20 cellular contexts compared by ENCODE assay signal in the genomic region with DNA sequence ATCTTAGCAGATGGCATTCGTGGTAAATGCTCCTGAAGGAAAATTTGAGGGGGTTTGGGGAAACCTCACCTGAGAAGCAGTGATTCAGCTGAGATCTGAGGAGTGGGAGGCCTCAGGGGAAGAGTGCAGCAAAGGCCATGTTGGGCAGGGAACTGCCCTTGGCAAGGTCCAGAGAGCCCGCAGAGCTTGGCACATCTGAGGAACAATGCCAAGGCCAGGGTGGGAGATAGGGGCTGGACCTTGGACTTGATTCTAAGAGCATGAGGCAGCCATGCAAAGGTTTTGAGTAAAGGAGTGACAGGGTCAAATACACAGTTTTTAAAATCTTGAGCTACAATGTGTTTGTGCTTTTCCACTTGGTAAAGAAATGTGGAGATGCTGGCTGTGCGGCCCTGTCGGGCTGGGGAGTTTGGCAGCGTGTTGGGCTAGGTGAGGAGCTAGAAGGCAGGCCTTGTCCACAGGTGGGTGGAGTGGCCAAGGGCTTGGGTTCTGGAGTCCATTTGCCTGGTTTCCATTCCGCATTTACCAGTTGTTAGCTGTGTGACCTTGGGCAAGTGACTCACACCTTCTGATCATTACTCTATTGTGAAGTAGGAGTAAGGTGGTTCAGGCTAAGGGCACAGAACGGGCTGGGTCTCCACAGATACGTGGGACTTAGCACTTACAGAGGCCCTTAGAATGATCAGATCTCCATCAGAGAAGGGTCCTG.
"Had no signal": no experiment of that assay in that cellular context is flagged by ENCODE, and none has a peak within 500 bp of the region (broad histone marks: within the 10 kb centered on the region; RNA-seq: fewer than 3 reads in every experiment).

No MANE protein-coding gene starts in this region.

- H3K27me3 ChIP-seq: foreskin keratinocyte, stomach, vagina had no signal

- H3K27me3 Mint-ChIP-seq: activated CD4-positive, alpha-beta memory T cell treated with anti-CD3 and anti-CD28 coated beads, Interleukin-2, amount 10 ng/mL, durations not matched to agents 7 days and 5 days; dendritic cell treated with granulocyte-macrophage colony-stimulating factor and Interleukin-4, amounts not matched to agents 40 ng/mL and 50 ng/mL, for 4 days had no signal

- H3K9me3 Mint-ChIP-seq: activated CD4-positive, alpha-beta memory T cell treated with anti-CD3 and anti-CD28 coated beads, Interleukin-2, amount 10 ng/mL, durations not matched to agents 7 days and 5 days; dendritic cell treated with granulocyte-macrophage colony-stimulating factor and Interleukin-4, amounts not matched to agents 40 ng/mL and 50 ng/mL, for 4 days; mesothelial cell of epicardium; nephron progenitor cell had no signal

- DNase-seq: activated CD4-positive, alpha-beta memory T cell treated with anti-CD3 and anti-CD28 coated beads, Interleukin-2, amount 10 ng/mL, durations not matched to agents 7 days and 5 days; activated gamma-delta T cell treated with Interleukin-2 at 50 U/mL for 16 hours; foreskin keratinocyte; hypothalamus; islet precursor cell; left colon; nephron progenitor cell; occipital lobe; retina; stimulated activated CD4-positive, alpha-beta T cell treated with anti-CD3 and anti-CD28 coated beads, Interleukin-12 subunit alpha, Interleukin-12 subunit beta, amount 100 ng/mL, for 4 hours; stimulated activated CD4-positive, alpha-beta T cell treated with anti-CD3 and anti-CD28 coated beads, Interleukin-1b, Interleukin-23, amount 100 ng/mL, for 48 hours; stimulated activated CD8-positive, alpha-beta memory T cell treated with anti-CD3 and anti-CD28 coated beads, Interleukin-4, amount 100 ng/mL, for 48 hours; stomach; trophoblast cell had no signal

- H3K4me3 Mint-ChIP-seq: activated CD4-positive, alpha-beta memory T cell treated with anti-CD3 and anti-CD28 coated beads, Interleukin-2, amount 10 ng/mL, durations not matched to agents 7 days and 5 days; dendritic cell treated with granulocyte-macrophage colony-stimulating factor and Interleukin-4, amounts not matched to agents 40 ng/mL and 50 ng/mL, for 4 days; mesothelial cell of epicardium; nephron progenitor cell had no signal

- H3K27ac ChIP-seq: epithelial cell of prostate, foreskin keratinocyte, vagina had no signal

- FAIRE-seq: TTC549 had no signal

- H3K27ac Mint-ChIP-seq: dendritic cell treated with granulocyte-macrophage colony-stimulating factor and Interleukin-4, amounts not matched to agents 40 ng/mL and 50 ng/mL, for 4 days; mesothelial cell of epicardium had no signal

- H3K9me3 ChIP-seq: stomach, vagina had no signal

- ATAC-seq: foreskin keratinocyte, left colon had no signal

- H3K4me3 ChIP-seq: lung, stomach, vagina had no signal
